ENCODE assay signal across 1 cellular context in genomic region chr2:241803387-241804325, GRCh38.
TF ChIP-seq lines count a peak whose summit lies in the region.

No MANE protein-coding gene starts in this region.

TF ChIP-seq in GM12878, 131 proteins besides CTCF, POLR2A, EP300 and RAD21 (continued from another document and continues in another):
- no peak for TF ChIP-seq NKRF (conservative IDR thresholded peaks at IDR 0.05)
- TF ChIP-seq ETV6 (conservative IDR thresholded peaks at IDR 0.05 in 1 of 2, IDR thresholded peaks at IDR 0.05 in 1 of 2; ENCODE audit: borderline replicate concordance in 1 of 2, low read depth in 1 of 2) = no peak
- TF ChIP-seq GATAD2B (conservative IDR thresholded peaks at IDR 0.05; ENCODE audit: low read depth) = no peak; the same call in none of the 2 replicates
- no peak for TF ChIP-seq BCLAF1 (IDR thresholded peaks at IDR 0.05)
- TF ChIP-seq SMAD1 (IDR thresholded peaks at IDR 0.05; ENCODE audit: low read depth, partially characterized antibody) = no peak
- no peak for TF ChIP-seq NFYA (IDR thresholded peaks at IDR 0.05; ENCODE audit: borderline replicate concordance, low read depth, low read length)
- TF ChIP-seq ZNF687 (IDR thresholded peaks at IDR 0.05) = 0 out of 2 replicates have a peak, but pooled peaks have one; percentile 34
- TF ChIP-seq REST (IDR thresholded peaks at IDR 0.05; ENCODE audit: low read depth, low read length) = no peak
- TF ChIP-seq CBX5 (IDR thresholded peaks at IDR 0.05; ENCODE audit: low read depth) = no peak
- peak; percentile 24; the same call in 1 of the 2 replicates for TF ChIP-seq CREB1 (IDR thresholded peaks at IDR 0.05; ENCODE audit: low read depth)
- no peak for TF ChIP-seq CUX1 (IDR thresholded peaks at IDR 0.05; ENCODE audit: insufficient replicate concordance, low read depth, low read length)
- TF ChIP-seq SUZ12 (IDR thresholded peaks at IDR 0.05; ENCODE audit: unreplicated experiment) = no peak
- TF ChIP-seq HDGF (IDR thresholded peaks at IDR 0.05) = no peak
- no peak for TF ChIP-seq MTA2 (IDR thresholded peaks at IDR 0.05; ENCODE audit: low read depth)
- TF ChIP-seq BCL11A (IDR thresholded peaks at IDR 0.05; ENCODE audit: low read depth, low read length) = no peak
- TF ChIP-seq ZNF622 (IDR thresholded peaks at IDR 0.05) = no peak
- no peak for TF ChIP-seq HCFC1 (IDR thresholded peaks at IDR 0.05; ENCODE audit: low read length)
- no peak for TF ChIP-seq NFIC (IDR thresholded peaks at IDR 0.05; ENCODE audit: low read depth, low read length)
- TF ChIP-seq KAT2A (conservative IDR thresholded peaks at IDR 0.05; ENCODE audit: control insufficient read depth, low read depth, low read length) = no peak
- no peak for TF ChIP-seq SREBF2 (IDR thresholded peaks at IDR 0.05; ENCODE audit: low read length)
- no peak for TF ChIP-seq ZNF217 (IDR thresholded peaks at IDR 0.05)
- TF ChIP-seq SUPT20H (IDR thresholded peaks at IDR 0.05; ENCODE audit: borderline replicate concordance, control insufficient read depth, low read depth, low read length) = no peak
- TF ChIP-seq PAX8 (IDR thresholded peaks at IDR 0.05) = no peak
- TF ChIP-seq NRF1 (conservative IDR thresholded peaks at IDR 0.05; ENCODE audit: low read depth, low read length) = peak; percentile 40; the same call in 1 of the 2 replicates
- no peak for TF ChIP-seq ATF2 (IDR thresholded peaks at IDR 0.05; ENCODE audit: low read length)
- no peak for TF ChIP-seq GABPA (IDR thresholded peaks at IDR 0.05; ENCODE audit: low read depth)
- no peak for TF ChIP-seq TCF7 (IDR thresholded peaks at IDR 0.05; ENCODE audit: borderline replicate concordance)
- 0 out of 2 replicates have a peak, but pooled peaks have one; percentile 60 for TF ChIP-seq HDAC2 (IDR thresholded peaks at IDR 0.05)
- no peak for TF ChIP-seq SIN3A (IDR thresholded peaks at IDR 0.05; ENCODE audit: low read depth, low read length)
- TF ChIP-seq BCL3 (IDR thresholded peaks at IDR 0.05; ENCODE audit: borderline replicate concordance, insufficient read depth, low read depth, low read length, poor library complexity, severe bottlenecking) = no peak
- no peak for TF ChIP-seq ATF7 (IDR thresholded peaks at IDR 0.05; ENCODE audit: low read depth)
- no peak for TF ChIP-seq BMI1 (IDR thresholded peaks at IDR 0.05; ENCODE audit: borderline replicate concordance)
- no peak for TF ChIP-seq ESRRA (IDR thresholded peaks at IDR 0.05; ENCODE audit: low read length)
- no peak for TF ChIP-seq FOS (IDR thresholded peaks at IDR 0.05; ENCODE audit: borderline replicate concordance, extremely low read depth, insufficient read length)
- no peak for TF ChIP-seq MLLT1 (IDR thresholded peaks at IDR 0.05)
- no peak for TF ChIP-seq RFX5 (IDR thresholded peaks at IDR 0.05; ENCODE audit: low read depth, low read length)
- 0 out of 2 replicates have a peak, but pooled peaks have one; percentile 23 for TF ChIP-seq TCF3 (IDR thresholded peaks at IDR 0.05; ENCODE audit: borderline replicate concordance, insufficient read depth, low read depth, low read length)
- TF ChIP-seq TCF12 (IDR thresholded peaks at IDR 0.05; ENCODE audit: low read depth, low read length) = no peak
